Comparison of ENCODE assay signal across 24 cellular contexts in the genomic region with DNA sequence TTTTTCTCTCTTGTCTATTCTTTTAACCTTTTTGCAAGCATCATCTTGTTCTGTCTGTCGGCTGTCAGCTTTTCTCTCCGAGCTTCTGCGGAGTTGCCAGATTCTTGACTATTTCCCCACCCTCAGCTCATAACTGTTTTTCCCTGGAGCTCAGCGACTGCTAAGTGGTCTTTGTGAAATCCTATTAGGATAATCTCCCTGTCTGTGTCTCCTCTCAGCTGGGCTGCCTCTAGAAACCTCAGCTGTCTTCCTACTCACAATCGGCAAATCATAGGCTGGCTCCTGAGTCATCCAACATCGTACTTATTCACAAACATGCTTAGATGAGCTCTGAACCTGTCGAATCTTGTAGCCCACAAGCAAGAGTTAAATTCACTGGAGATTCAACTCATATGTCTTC.
A peak's percentile ranks its signal among the peaks of the same experiment; 100 is the strongest.
DNase-seq lines count a peak whose midpoint lies in the region; ATAC-seq, FAIRE-seq and TF ChIP-seq lines count a peak whose summit lies in the region.
"Had no signal": no experiment of that assay in that cellular context is flagged by ENCODE, and none has a peak within 500 bp of the region (broad histone marks: within the 10 kb centered on the region; RNA-seq: fewer than 3 reads in every experiment).

No MANE protein-coding gene starts in this region.

- no peak for TF ChIP-seq POLR2A in esophagus muscularis mucosa (IDR thresholded peaks at IDR 0.05; ENCODE audit: low read depth)

- H3K27ac ChIP-seq in SJCRH30, result peak overlapping the region; percentile 79
- peak overlapping the region; percentile 80 for H3K27ac ChIP-seq in parathyroid adenoma
- H3K27ac ChIP-seq in esophagus muscularis mucosa (replicated peaks in 1 of 4), result no peak overlapping the region
- H3K27ac ChIP-seq: BLaER1 had no signal

- no peaks in the 10 kb centered on the region for H3K9me3 Mint-ChIP-seq in glutamatergic neuron (ENCODE audit: unreplicated experiment)
- H3K9me3 Mint-ChIP-seq in stimulated activated effector memory CD8-positive, alpha-beta T cell treated with anti-CD3 and anti-CD28 coated beads, Interleukin-12 subunit alpha, Interleukin-12 subunit beta, amount 100 ng/mL, for 72 hours, result peaks cover 3% of the 10 kb centered on the region

- H3K4me1 Mint-ChIP-seq in glutamatergic neuron (ENCODE audit: low read depth, unreplicated experiment), result peaks cover 5% of the 10 kb centered on the region
- H3K4me1 Mint-ChIP-seq in stimulated activated effector memory CD8-positive, alpha-beta T cell treated with anti-CD3 and anti-CD28 coated beads, Interleukin-12 subunit alpha, Interleukin-12 subunit beta, amount 100 ng/mL, for 72 hours, result no peaks in the 10 kb centered on the region
- H3K4me1 Mint-ChIP-seq: CD4-positive, CD25-positive, alpha-beta regulatory T cell; GM23338 had no signal

- peak overlapping the region; percentile 57 for H2AFZ ChIP-seq in parathyroid adenoma
- H2AFZ ChIP-seq: GM23338 had no signal

- no peak overlapping the region for H3K9ac ChIP-seq in parathyroid adenoma
- H3K9ac ChIP-seq: BLaER1 had no signal

- TF ChIP-seq EP300 in esophagus muscularis mucosa (IDR thresholded peaks at IDR 0.05), result no peak

- H3K27me3 ChIP-seq in SJCRH30 (no peaks in the 10 kb centered on the region), parathyroid adenoma (ENCODE audit: control insufficient read depth, insufficient read depth, low read length) (no peaks in the 10 kb centered on the region), esophagus muscularis mucosa (no peaks in the 10 kb centered on the region)
- H3K27me3 ChIP-seq: BLaER1 had no signal

- H3K27ac Mint-ChIP-seq in glutamatergic neuron (ENCODE audit: unreplicated experiment), result peak overlapping the region; percentile 28
- H3K27ac Mint-ChIP-seq in stimulated activated effector memory CD8-positive, alpha-beta T cell treated with anti-CD3 and anti-CD28 coated beads, Interleukin-12 subunit alpha, Interleukin-12 subunit beta, amount 100 ng/mL, for 72 hours, result no peak overlapping the region
- H3K27ac Mint-ChIP-seq: GM23338, HFFc6 had no signal

- no peak for TF ChIP-seq CTCF in D721Med (IDR thresholded peaks at IDR 0.05; ENCODE audit: insufficient read depth, missing control alignments)
- TF ChIP-seq CTCF in glutamatergic neuron (IDR thresholded peaks at IDR 0.05; ENCODE audit: partially characterized antibody, unreplicated experiment), result no peak
- TF ChIP-seq CTCF in parathyroid adenoma (IDR thresholded peaks at IDR 0.05), result no peak
- no peak for TF ChIP-seq CTCF in esophagus muscularis mucosa (IDR thresholded peaks at IDR 0.05)

- no peak for ATAC-seq in stimulated activated effector memory CD8-positive, alpha-beta T cell treated with anti-CD3 and anti-CD28 coated beads, Interleukin-12 subunit alpha, Interleukin-12 subunit beta, amount 100 ng/mL, for 72 hours
- ATAC-seq: GM23338 had no signal

- H3K36me3 ChIP-seq in SJCRH30 (no peaks in the 10 kb centered on the region), parathyroid adenoma (ENCODE audit: control insufficient read depth, insufficient read depth, low read length) (no peaks in the 10 kb centered on the region), esophagus muscularis mucosa (no peaks in the 10 kb centered on the region)
- H3K36me3 ChIP-seq: BLaER1, HAP-1 had no signal

- H3K4me3 ChIP-seq in SJCRH30, result peak overlapping the region; percentile 12; the same call in 1 of the 2 replicates
- no peak overlapping the region for H3K4me3 ChIP-seq in parathyroid adenoma (ENCODE audit: low read depth, low read length)
- no peak overlapping the region for H3K4me3 ChIP-seq in esophagus muscularis mucosa
- H3K4me3 ChIP-seq: BLaER1, GM23338, HAP-1 had no signal

- DNase-seq in D721Med (ENCODE audit: insufficient read length, low spot score) (no peak), SJCRH30 (peak; percentile 88 to 94), glutamatergic neuron (no peak), NCI-H2107 treated with DMSO at 0.1 percent for 48 hours (lab: John Stamatoyannopoulos, UW; ENCODE audit: unreplicated experiment) (no peak), esophagus muscularis mucosa (ENCODE audit: extremely low spot score) (no peak)
- DNase-seq in stimulated activated effector memory CD8-positive, alpha-beta T cell treated with anti-CD3 and anti-CD28 coated beads, Interleukin-12 subunit alpha, Interleukin-12 subunit beta, amount 100 ng/mL, for 72 hours (ENCODE audit: low spot score in 2 of 2), result no peak
- DNase-seq in stimulated activated CD4-positive, alpha-beta T cell treated with anti-CD3 and anti-CD28 coated beads, Interleukin-4, amount 100 ng/mL, for 4 hours, result no peak
- DNase-seq: CD4-positive, CD25-positive, alpha-beta regulatory T cell; DMS53; HFFc6; NCI-H1092 treated with DMSO at 0.1 percent for 48 hours; NCI-H1436; NCI-H187; NCI-H2081 treated with DMSO at 0.1 percent for 48 hours; NCI-H2171 treated with DMSO at 0.1 percent for 48 hours; NCI-H345; NCI-H510A treated with DMSO at 0.1 percent for 48 hours; NCI-H774; Right ventricle myocardium superior; RPMI8226 had no signal

- no peak overlapping the region for H3K4me3 Mint-ChIP-seq in glutamatergic neuron (ENCODE audit: unreplicated experiment)
- no peak overlapping the region for H3K4me3 Mint-ChIP-seq in stimulated activated effector memory CD8-positive, alpha-beta T cell treated with anti-CD3 and anti-CD28 coated beads, Interleukin-12 subunit alpha, Interleukin-12 subunit beta, amount 100 ng/mL, for 72 hours
- H3K4me3 Mint-ChIP-seq: CD4-positive, CD25-positive, alpha-beta regulatory T cell; GM23338; HFFc6 had no signal

- no peaks in the 10 kb centered on the region for H3K27me3 Mint-ChIP-seq in glutamatergic neuron (ENCODE audit: unreplicated experiment)

- H3K4me2 ChIP-seq in parathyroid adenoma (ENCODE audit: low read length), result no peak overlapping the region
- H3K4me2 ChIP-seq: BLaER1, GM23338 had no signal

- H3K4me1 ChIP-seq in SJCRH30 (peaks cover 35% of the 10 kb centered on the region), parathyroid adenoma (peaks cover 36% of the 10 kb centered on the region), esophagus muscularis mucosa (no peaks in the 10 kb centered on the region)
- H3K4me1 ChIP-seq: BLaER1, HAP-1 had no signal

- H3K79me2 ChIP-seq in parathyroid adenoma, result no peaks in the 10 kb centered on the region

- WGBS in esophagus muscularis mucosa, result 64% methylated on average over 7 of the region's 7 CpGs

- intact Hi-C loops in esophagus muscularis mucosa (cut with DNase I), result no loop called here

- FAIRE-seq in D721Med (lab: Jason Lieb, UNC), result peak; percentile 89

- peaks cover 4% of the 10 kb centered on the region for H3K36me3 Mint-ChIP-seq in glutamatergic neuron (ENCODE audit: unreplicated experiment)
- H3K36me3 Mint-ChIP-seq in stimulated activated effector memory CD8-positive, alpha-beta T cell treated with anti-CD3 and anti-CD28 coated beads, Interleukin-12 subunit alpha, Interleukin-12 subunit beta, amount 100 ng/mL, for 72 hours, result no peaks in the 10 kb centered on the region
- H3K36me3 Mint-ChIP-seq: CD4-positive, CD25-positive, alpha-beta regulatory T cell had no signal

- H3K9me3 ChIP-seq in SJCRH30 (replicated peaks), result 0 out of 2 replicates have a peak, but pooled peaks cover 4% of the 10 kb centered on the region
- no peaks in the 10 kb centered on the region for H3K9me3 ChIP-seq in parathyroid adenoma (ENCODE audit: control insufficient read depth, low read length)
- no peaks in the 10 kb centered on the region for H3K9me3 ChIP-seq in esophagus muscularis mucosa
- H3K9me3 ChIP-seq: BLaER1 had no signal

Comparison
In these comparisons a context has a peak if more than half of its experiments do, and no peak if none do; other contexts are left out.
1. DNase-seq: peak in SJCRH30 (2 of 2); none in D721Med (single experiment), glutamatergic neuron (single experiment), NCI-H2107 treated with DMSO at 0.1 percent for 48 hours (single experiment), stimulated activated effector memory CD8-positive, alpha-beta T cell treated with anti-CD3 and anti-CD28 coated beads, Interleukin-12 subunit alpha, Interleukin-12 subunit beta, amount 100 ng/mL, for 72 hours (0 of 2), esophagus muscularis mucosa (single experiment) and stimulated activated CD4-positive, alpha-beta T cell treated with anti-CD3 and anti-CD28 coated beads, Interleukin-4, amount 100 ng/mL, for 4 hours (0 of 2).
2. H3K27ac ChIP-seq: peak in SJCRH30 (single experiment) and parathyroid adenoma (single experiment); none in esophagus muscularis mucosa (0 of 4).